21 cellular contexts compared by ENCODE assay signal in the genomic region with DNA sequence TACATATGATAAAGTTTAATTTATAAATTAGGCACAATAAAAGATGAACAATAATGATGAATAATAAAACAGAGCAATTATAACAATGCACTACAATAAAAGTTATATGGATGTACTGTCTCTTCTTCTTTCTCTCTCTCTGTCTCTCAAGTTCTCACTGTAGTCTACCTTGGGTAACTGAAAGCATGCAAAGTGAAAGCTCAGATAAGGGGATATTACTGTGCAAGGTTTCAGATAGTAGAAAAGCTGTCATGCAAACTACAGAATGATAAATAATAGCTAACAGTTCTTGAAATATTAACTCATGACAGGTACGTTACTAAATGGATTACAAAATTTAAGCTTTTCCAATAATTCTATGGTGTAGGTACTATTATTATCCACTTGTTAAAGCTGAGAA.
DNase-seq lines count a peak whose midpoint lies in the region; ATAC-seq and TF ChIP-seq lines count a peak whose summit lies in the region.
"Had no signal": no experiment of that assay in that cellular context is flagged by ENCODE, and none has a peak within 500 bp of the region (broad histone marks: within the 10 kb centered on the region; RNA-seq: fewer than 3 reads in every experiment).

No MANE protein-coding gene starts in this region.

- H3K4me1 ChIP-seq in ovary (ENCODE audit: insufficient read depth): no peaks in the 10 kb centered on the region
- H3K4me1 ChIP-seq: breast epithelium, SJSA1 had no signal

- TF ChIP-seq EP300 in ovary (IDR thresholded peaks at IDR 0.05): no peak

- 90 to 93% (median 92%) methylated on average over 1 of the region's 1 CpG for WGBS in ovary, 3 donors

- H3K27me3 ChIP-seq in ovary: no peaks in the 10 kb centered on the region
- H3K27me3 ChIP-seq: breast epithelium, SJSA1 had no signal

- no peak overlapping the region for H3K27ac ChIP-seq in ovary
- H3K27ac ChIP-seq: breast epithelium, SJSA1 had no signal

- ATAC-seq in GM18870 (IDR thresholded peaks at IDR 0.05; ENCODE audit: unreplicated experiment) (peak; percentile 89), GM21447 (IDR thresholded peaks at IDR 0.05; ENCODE audit: unreplicated experiment) (peak; percentile 97), HG02943 (IDR thresholded peaks at IDR 0.05; ENCODE audit: low read depth, unreplicated experiment) (peak; percentile 86), HG03520 (IDR thresholded peaks at IDR 0.05; ENCODE audit: unreplicated experiment) (peak; percentile 58)
- ATAC-seq: activated CD4-positive, alpha-beta T cell treated with anti-CD3 and anti-CD28 coated beads for 36 hours; mucosa of descending colon; stimulated activated memory B cell treated with anti-CD40 and anti-IgM and Interleukin-4, amounts not matched to agents 10 μg/mL and 1 μg/mL and 100 μg/mL, for 72 hours had no signal

- TF ChIP-seq POLR2A in ovary (IDR thresholded peaks at IDR 0.05): no peak

- DNase-seq in ovary (no peak), activated T-cell treated with anti-CD3 and anti-CD28 coated beads for 4 hours (no peak)
- DNase-seq in stimulated activated CD4-positive, alpha-beta T cell treated with anti-CD3 and anti-CD28 coated beads, Interleukin-12 subunit alpha, Interleukin-12 subunit beta, amount 100 ng/mL, for 4 hours: no peak
- DNase-seq in activated CD4-positive, alpha-beta T cell treated with anti-CD3 and anti-CD28 coated beads, Interleukin-2, amount 50 U/mL, for 48 hours: no peak
- DNase-seq: activated CD4-positive, alpha-beta T cell treated with anti-CD3 and anti-CD28 coated beads for 36 hours; activated naive CD8-positive, alpha-beta T cell treated with anti-CD3 and anti-CD28 coated beads for 36 hours; GF-D8; H9; hippocampal formation; KG1; mucosa of descending colon; NCI-H1417; NCI-H226; trophoblast cell had no signal

- intact Hi-C loops in ovary (cut with DNase I): no loop called here

- no peak overlapping the region for H3K4me3 ChIP-seq in ovary
- H3K4me3 ChIP-seq: breast epithelium, mucosa of descending colon, SJSA1 had no signal

- H3K9me3 ChIP-seq in ovary: no peaks in the 10 kb centered on the region

- H3K36me3 ChIP-seq in ovary: no peaks in the 10 kb centered on the region
- H3K36me3 ChIP-seq: breast epithelium, SJSA1 had no signal

- no peak for TF ChIP-seq CTCF in ovary (IDR thresholded peaks at IDR 0.05)
